In genomic region chr1:54853793-54854370, GRCh38 we compare ENCODE assay signal across 22 cellular contexts. TPM values are rescaled to one million over a fixed set of nuclear protein-coding genes. Genes with fewer than 3 reads are reported as not detected.
DNase-seq lines count a peak whose midpoint lies in the region; TF ChIP-seq lines count a peak whose summit lies in the region.
"Had no signal": no experiment of that assay in that cellular context is flagged by ENCODE, and none has a peak within 500 bp of the region (broad histone marks: within the 10 kb centered on the region; RNA-seq: fewer than 3 reads in every experiment).

No MANE protein-coding gene starts in this region.

- H3K4me3 ChIP-seq in osteoblast (ENCODE audit: insufficient read depth, low read length): no peak overlapping the region
- H3K4me3 ChIP-seq: GM23248, SJSA1 had no signal

- H3K79me2 ChIP-seq in osteoblast (ENCODE audit: insufficient read depth, low read length): peaks cover 3% of the 10 kb centered on the region

- H3K36me3 ChIP-seq in osteoblast (ENCODE audit: insufficient read depth, low read length): peaks cover 42% of the 10 kb centered on the region

- no peaks in the 10 kb centered on the region for H3K27me3 ChIP-seq in layer of hippocampus (ENCODE audit: control insufficient read depth, insufficient read depth, low read length)
- no peaks in the 10 kb centered on the region for H3K27me3 ChIP-seq in osteoblast (ENCODE audit: insufficient read depth, low read length)
- H3K27me3 ChIP-seq: BE2C, SJSA1 had no signal

- no peak for TF ChIP-seq CTCF in osteoblast (IDR thresholded peaks at IDR 0.05; ENCODE audit: extremely low read depth, low read depth, low read length)

- intact Hi-C loops in cardiac septum (cut with DNase I): no loop called here

- DNase-seq in activated CD8-positive, alpha-beta memory T cell treated with anti-CD3 and anti-CD28 coated beads, Interleukin-2, amount 50 U/mL, for 48 hours: peak; percentile 40
- DNase-seq in activated CD8-positive, alpha-beta memory T cell treated with anti-CD3 and anti-CD28 coated beads, Interleukin-2, amount 50 U/mL, for 4 hours: no peak
- peak; percentile 42 for DNase-seq in osteoblast (ENCODE audit: insufficient read length, low spot score, missing footprints)
- DNase-seq in cardiac septum (ENCODE audit: low spot score): no peak
- no peak for DNase-seq in stimulated activated naive CD4-positive, alpha-beta T cell treated with Interleukin-2 at 50 U/mL for 16 hours (lab: John Stamatoyannopoulos, UW)
- DNase-seq in stimulated activated CD4-positive, alpha-beta T cell treated with anti-CD3 and anti-CD28 coated beads, Interleukin-1b, Interleukin-23, amount 100 ng/mL, for 48 hours: no peak
- DNase-seq: BE2C; DMS153; H9; MM.1S; NCI-H2029; NCI-H446 treated with DMSO at 0.1 percent for 48 hours; NCI-H526; NCI-H82; NK-92 treated with Interleukin-12 subunit alpha and Interleukin-12 subunit beta, amount 100 ng/mL, for 24 hours; PC-3 had no signal

- no peak overlapping the region for H3K4me2 ChIP-seq in osteoblast (ENCODE audit: insufficient read depth, low read length)
- H3K4me2 ChIP-seq: KMS-11 had no signal

- H4K20me1 ChIP-seq in osteoblast (ENCODE audit: insufficient read depth, low read length): no peaks in the 10 kb centered on the region

- peaks cover 44% of the 10 kb centered on the region for H3K4me1 ChIP-seq in osteoblast (ENCODE audit: insufficient read depth, low read length)
- H3K4me1 ChIP-seq: BE2C had no signal

- no peak overlapping the region for H2AFZ ChIP-seq in osteoblast (ENCODE audit: low read length)
- H2AFZ ChIP-seq: GM23248 had no signal

- peak overlapping the region; percentile 24 for H3K27ac ChIP-seq in layer of hippocampus (ENCODE audit: low read depth, low read length)
- H3K27ac ChIP-seq in osteoblast (ENCODE audit: low read depth, low read length): no peak overlapping the region
- H3K27ac ChIP-seq: 22Rv1, GM23248, KMS-11, SJSA1 had no signal

- no peaks in the 10 kb centered on the region for H3K9me3 ChIP-seq in osteoblast (ENCODE audit: low read depth, low read length)
- H3K9me3 ChIP-seq: BE2C, SJSA1 had no signal

RNA-seq across cellular contexts. Expression of gene DHCR24, which starts 33.1 kb away (rescaled TPM):
- total RNA-seq in osteoblast: 151 and 168 TPM in 2 replicates
- total RNA-seq in cardiac septum: 40.3 TPM

RNA-seq across cellular contexts. Expression of gene TTC22, which starts 52.8 kb away (rescaled TPM):
- not detected in 2 replicates for total RNA-seq in osteoblast
- total RNA-seq in cardiac septum: 0.08 TPM
- total RNA-seq: GM23248, Right ventricle myocardium inferior, SJSA1 had no signal

Comparison
In these comparisons a context has a peak if more than half of its experiments do, and no peak if none do; other contexts are left out.
1. DNase-seq: peak in activated CD8-positive, alpha-beta memory T cell treated with anti-CD3 and anti-CD28 coated beads, Interleukin-2, amount 50 U/mL, for 48 hours (single experiment) and osteoblast (single experiment); none in activated CD8-positive, alpha-beta memory T cell treated with anti-CD3 and anti-CD28 coated beads, Interleukin-2, amount 50 U/mL, for 4 hours (single experiment), cardiac septum (single experiment), stimulated activated naive CD4-positive, alpha-beta T cell treated with Interleukin-2 at 50 U/mL for 16 hours (single experiment) and stimulated activated CD4-positive, alpha-beta T cell treated with anti-CD3 and anti-CD28 coated beads, Interleukin-1b, Interleukin-23, amount 100 ng/mL, for 48 hours (single experiment).